ENCODE assay signal across 1 cellular context in the genomic region with DNA sequence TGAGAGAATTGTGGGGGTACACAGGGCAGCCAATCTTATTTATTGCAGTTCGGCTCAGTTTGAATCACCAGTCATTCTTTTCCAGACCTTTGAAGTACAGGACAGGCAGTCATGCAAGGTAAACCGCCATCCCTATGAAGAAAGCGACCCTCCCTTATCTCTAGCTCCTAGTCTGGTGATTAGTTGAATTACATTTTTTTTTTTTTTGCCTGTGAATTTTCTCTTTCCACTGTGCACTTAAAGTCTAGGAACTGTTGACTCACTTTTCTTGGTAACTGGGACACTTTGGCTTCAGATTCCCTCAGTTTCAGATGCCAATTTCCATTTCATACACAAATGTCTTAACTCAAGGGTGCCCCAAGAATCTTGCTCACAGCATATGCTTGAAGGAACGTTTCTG.
TF ChIP-seq lines count a peak whose summit lies in the region.

No MANE protein-coding gene starts in this region.

TF ChIP-seq in SK-N-SH, 30 proteins besides CTCF, POLR2A, EP300 and RAD21 (continued from another document):
- TF ChIP-seq, protein P1, sequence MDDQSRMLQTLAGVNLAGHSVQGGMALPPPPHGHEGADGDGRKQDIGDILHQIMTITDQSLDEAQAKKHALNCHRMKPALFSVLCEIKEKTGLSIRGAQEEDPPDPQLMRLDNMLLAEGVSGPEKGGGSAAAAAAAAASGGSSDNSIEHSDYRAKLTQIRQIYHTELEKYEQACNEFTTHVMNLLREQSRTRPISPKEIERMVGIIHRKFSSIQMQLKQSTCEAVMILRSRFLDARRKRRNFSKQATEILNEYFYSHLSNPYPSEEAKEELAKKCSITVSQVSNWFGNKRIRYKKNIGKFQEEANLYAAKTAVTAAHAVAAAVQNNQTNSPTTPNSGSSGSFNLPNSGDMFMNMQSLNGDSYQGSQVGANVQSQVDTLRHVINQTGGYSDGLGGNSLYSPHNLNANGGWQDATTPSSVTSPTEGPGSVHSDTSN (IDR thresholded peaks at IDR 0.05) = no peak
- TF ChIP-seq IRF3 (IDR thresholded peaks at IDR 0.05; ENCODE audit: low read depth, low read length) = no peak
- TF ChIP-seq NRF1 (IDR thresholded peaks at IDR 0.05; ENCODE audit: low read depth, low read length) = no peak
- TF ChIP-seq SMC3 (IDR thresholded peaks at IDR 0.05; ENCODE audit: low read depth, low read length) = no peak
- no peak for TF ChIP-seq YY1 (IDR thresholded peaks at IDR 0.05; ENCODE audit: low read depth)
- no peak for TF ChIP-seq EZH2phosphoT487 (IDR thresholded peaks at IDR 0.05; ENCODE audit: borderline replicate concordance, low read depth)
- TF ChIP-seq GABPA (IDR thresholded peaks at IDR 0.05; ENCODE audit: low read depth) = no peak
- TF ChIP-seq FOSL2 (IDR thresholded peaks at IDR 0.05; ENCODE audit: borderline replicate concordance, low read depth) = no peak
- no peak for TF ChIP-seq RCOR1 (IDR thresholded peaks at IDR 0.05; ENCODE audit: low read length)
- no peak for TF ChIP-seq GATA2 (CRISPR knock-in tag; IDR thresholded peaks at IDR 0.05)
